Comparison of ENCODE assay signal across 8 cellular contexts in the genomic region with DNA sequence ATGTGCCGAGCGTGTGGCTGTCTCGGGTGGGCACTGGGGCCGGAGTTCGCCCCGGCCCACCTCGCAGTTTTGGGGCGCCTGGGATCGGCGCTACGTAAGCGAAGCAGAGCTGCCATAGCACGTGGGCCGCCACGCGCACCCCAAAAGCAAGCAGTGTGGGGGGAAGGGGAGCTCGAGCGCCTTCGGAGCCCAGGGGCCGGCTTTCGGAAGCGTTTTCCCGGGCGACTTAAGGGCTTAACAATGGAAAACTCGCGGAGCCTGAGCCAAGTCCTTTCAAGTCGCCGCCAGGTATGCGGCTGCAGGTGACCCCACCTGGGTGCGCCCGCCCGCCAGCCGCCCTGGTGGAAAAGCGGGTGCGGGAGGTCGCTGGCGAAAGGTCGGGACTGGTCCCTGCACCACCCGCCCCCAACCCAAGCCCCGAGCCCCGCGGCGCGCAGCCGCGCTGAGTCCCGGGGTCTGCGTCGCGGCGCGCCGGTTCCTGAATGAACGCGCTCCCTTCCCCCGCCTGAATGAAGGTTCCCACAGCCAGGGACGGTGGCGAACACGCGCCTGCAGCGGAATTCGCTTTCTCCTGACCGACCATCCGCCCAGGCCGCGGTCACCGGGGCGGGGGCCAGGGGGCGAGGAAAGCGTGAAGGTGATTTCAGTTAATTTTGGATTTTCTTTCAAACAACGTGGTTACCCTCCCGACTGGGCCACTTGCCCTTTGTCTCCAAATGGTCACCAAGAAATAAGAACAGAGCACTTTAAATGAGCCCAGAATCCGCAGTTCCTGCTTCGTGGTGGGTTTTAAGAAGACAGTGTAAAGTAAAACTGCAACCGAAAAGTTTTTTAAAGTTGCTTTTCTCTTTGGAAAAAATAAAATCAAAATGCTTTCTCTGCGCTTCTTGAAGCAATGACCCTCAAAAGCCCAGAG. TPM values are rescaled to one million over a fixed set of nuclear protein-coding genes. Genes with fewer than 3 reads are reported as not detected.
DNase-seq lines count a peak whose midpoint lies in the region; ATAC-seq and TF ChIP-seq lines count a peak whose summit lies in the region.

No MANE protein-coding gene starts in this region.

- peak overlapping the region; percentile 95 for H2AFZ ChIP-seq in GM23248
- H2AFZ ChIP-seq in PC-9, result peak overlapping the region; percentile 72

- H3K9me3 ChIP-seq in GM23248 (ENCODE audit: low read depth) (no peaks in the 10 kb centered on the region), PC-9 (ENCODE audit: insufficient read depth, low read depth) (no peaks in the 10 kb centered on the region)

- H3K4me2 ChIP-seq in GM23248 (ENCODE audit: unreplicated experiment) (peak overlapping the region; percentile 100), PC-9 (peak overlapping the region; percentile 86)

- intact Hi-C loops in PC-9 (cut with micrococcal nuclease; ENCODE audit: unreplicated experiment), result loop anchor here (1.0 to 5.0 kb wide), 3 partner anchors 96 to 515 kb away; no protein-coding TSS in a partner anchor

- H3K9me2 ChIP-seq in GM23248 (ENCODE audit: insufficient read depth) (no peaks in the 10 kb centered on the region), PC-9 (ENCODE audit: insufficient read depth) (no peaks in the 10 kb centered on the region)

- peaks cover 3% of the 10 kb centered on the region for H3K27me3 Mint-ChIP-seq in endothelial cell (ENCODE audit: unreplicated experiment)

- H3K9ac ChIP-seq in GM23248, result peak overlapping the region; percentile 96

- in situ Hi-C loops in GM23248 (cut with MboI), result loop anchor here (10.0 kb wide), 1 partner anchor 343 kb away; a partner anchor contains a TSS

- H3K9me3 Mint-ChIP-seq in endothelial cell (ENCODE audit: unreplicated experiment), result no peaks in the 10 kb centered on the region

- peaks cover 13% of the 10 kb centered on the region for H3K4me1 Mint-ChIP-seq in endothelial cell (ENCODE audit: unreplicated experiment)

- no peaks in the 10 kb centered on the region for H3K27me3 ChIP-seq in GM23248 (replicated peaks; ENCODE audit: insufficient read depth)
- H3K27me3 ChIP-seq in PC-9 (ENCODE audit: insufficient read depth, low read depth), result no peaks in the 10 kb centered on the region

- DNase-seq in GM23248, result peak; percentile 87
- DNase-seq in PC-9, result peak; percentile 85 to 87
- DNase-seq in endothelial cell (ENCODE audit: low spot score), result peak; percentile 74
- DNase-seq in mucosa of gallbladder (ENCODE audit: low spot score), result peak; percentile 50
- no peak for DNase-seq in OCI-M2 (lab: John Stamatoyannopoulos, UW; ENCODE audit: unreplicated experiment)
- no peak for DNase-seq in GF-D8 (lab: John Stamatoyannopoulos, UW)
- no peak for DNase-seq in NCI-H2081 treated with DMSO at 0.1 percent for 48 hours (lab: John Stamatoyannopoulos, UW)

- no TSS peak for BruUV-seq in PC-9 (replicated peaks; lab: Mats Ljungman, UMichigan)

- H3K4me3 Mint-ChIP-seq in endothelial cell (ENCODE audit: unreplicated experiment), result peak overlapping the region; percentile 77

- peak overlapping the region; percentile 87 for H3K27ac Mint-ChIP-seq in endothelial cell (ENCODE audit: unreplicated experiment)

- WGBS in GM23248 (ENCODE audit: low coverage in 1 of 2, low lambda C conversion rate in 2 of 2, missing lambda C conversion rate in 2 of 2), 2 experiments, result 2% methylated on average over 66 to 67 of the region's 76 CpGs

- POLR2A ChIA-PET in PC-9 (lab: Charles Lee; ENCODE audit: unreplicated experiment), result interaction anchor here (0.6 to 1.0 kb wide), 10 partner anchors 194 to 1814 kb away, joined by 3 to 26 read pairs (median 5); no protein-coding TSS in a partner anchor

- peaks cover 12% of the 10 kb centered on the region; the same call in 1 of the 2 replicates for H3F3A ChIP-seq in GM23248 (ENCODE audit: insufficient read depth)
- peaks cover 36% of the 10 kb centered on the region for H3F3A ChIP-seq in PC-9 (ENCODE audit: insufficient read depth, low read depth)

- H3K36me3 ChIP-seq in GM23248 (ENCODE audit: low read depth), result no peaks in the 10 kb centered on the region
- peaks cover 3% of the 10 kb centered on the region; the same call in 1 of the 2 replicates for H3K36me3 ChIP-seq in PC-9 (ENCODE audit: low read depth)

- H4K20me1 ChIP-seq in GM23248 (ENCODE audit: insufficient read depth) (no peaks in the 10 kb centered on the region), PC-9 (ENCODE audit: insufficient read depth) (no peaks in the 10 kb centered on the region)

- H3K4me1 ChIP-seq in GM23248 (ENCODE audit: insufficient read depth) (0 out of 2 replicates have a peak, but pooled peaks cover 11% of the 10 kb centered on the region), PC-9 (replicated peaks; ENCODE audit: insufficient read depth) (peaks cover 22% of the 10 kb centered on the region; the same call in 1 of the 2 replicates)

- H3K79me2 ChIP-seq in GM23248 (ENCODE audit: insufficient read depth) (peaks cover 37% of the 10 kb centered on the region), PC-9 (ENCODE audit: low read depth) (peaks cover 45% of the 10 kb centered on the region)

- H3K36me3 Mint-ChIP-seq in endothelial cell (ENCODE audit: low read depth, unreplicated experiment), result no peaks in the 10 kb centered on the region

- H3K4me3 ChIP-seq in GM23248 (peak overlapping the region; percentile 85), PC-9 (peak overlapping the region; percentile 99)

- peak overlapping the region; percentile 97 for H3K27ac ChIP-seq in GM23248
- H3K27ac ChIP-seq in PC-9, result peak overlapping the region; percentile 93

- no peak for ATAC-seq in HG02938 (IDR thresholded peaks at IDR 0.05; ENCODE audit: unreplicated experiment)

- no peak; the same call in 1 of the 2 replicates for TF ChIP-seq CTCF in PC-9 (conservative IDR thresholded peaks at IDR 0.05)
- TF ChIP-seq CTCF in endothelial cell (IDR thresholded peaks at IDR 0.05; ENCODE audit: unreplicated experiment), result no peak

- CTCF ChIA-PET in PC-9 (lab: Charles Lee), result interaction anchor here (1.0 kb wide), 1 partner anchor 118 kb away, joined by 6 read pairs; no protein-coding TSS in a partner anchor

RNA-seq across cellular contexts. Expression of a gene that starts 2.7 kb away (rescaled TPM):
- total RNA-seq in GM23248 (2014; rRNA removed; shearing (Covaris generic)), result 684 and 695 TPM in 2 replicates
- polyA plus RNA-seq in GM23248 (2016; fragmentation: Nextera tagmentation; extraction: Ambion mirVana), result 1,097 and 1,184 TPM in 2 replicates
- total RNA-seq in PC-9 (2021), result 346 and 586 TPM in 2 replicates
- total RNA-seq in endothelial cell (ENCODE audit: unreplicated experiment), result 55.6 TPM
- 181 TPM for total RNA-seq in mucosa of gallbladder

RNA-seq across cellular contexts. Expression of a gene that starts 36.9 kb away (rescaled TPM):
- 20.6 and 37.3 TPM in 2 replicates for total RNA-seq in GM23248 (2014; rRNA removed; shearing (Covaris generic))
- 25.5 and 26.2 TPM in 2 replicates for polyA plus RNA-seq in GM23248 (2016; fragmentation: Nextera tagmentation; extraction: Ambion mirVana)
- 41.1 and 50.3 TPM in 2 replicates for total RNA-seq in PC-9 (2021)
- 23.3 TPM for total RNA-seq in endothelial cell (ENCODE audit: unreplicated experiment)
- total RNA-seq in mucosa of gallbladder, result 24.5 TPM

Comparison
In these comparisons a context has a peak if more than half of its experiments do, and no peak if none do; other contexts are left out.
1. DNase-seq: peak in GM23248 (single experiment), PC-9 (2 of 2), endothelial cell (single experiment) and mucosa of gallbladder (single experiment); none in OCI-M2 (single experiment), GF-D8 (single experiment) and NCI-H2081 treated with DMSO at 0.1 percent for 48 hours (single experiment).